In the genomic region with DNA sequence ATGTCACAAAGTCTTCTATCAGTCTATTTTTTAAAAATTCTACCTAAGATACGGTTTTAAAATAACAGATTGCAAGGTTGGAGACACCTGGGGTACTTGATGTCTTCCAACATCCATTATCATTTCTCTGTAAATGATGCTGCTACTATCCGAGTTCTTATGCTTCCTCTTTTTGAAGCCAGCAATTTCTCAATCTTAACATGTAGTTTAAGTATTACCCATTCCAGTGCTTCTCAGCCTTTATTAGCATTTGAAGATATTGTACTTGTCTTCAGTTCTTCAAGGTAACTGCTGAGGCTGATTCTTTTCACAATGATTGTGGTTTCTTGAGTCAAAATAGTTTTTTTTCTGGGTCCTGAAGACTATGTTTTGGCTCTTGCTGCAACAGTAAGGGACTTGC, we compare ENCODE assay signal across 8 cellular contexts.
DNase-seq lines count a peak whose midpoint lies in the region; ATAC-seq, FAIRE-seq and TF ChIP-seq lines count a peak whose summit lies in the region.

No MANE protein-coding gene starts in this region.

- no peaks in the 10 kb centered on the region for H3K9me3 ChIP-seq in CD4-positive, alpha-beta memory T cell (ENCODE audit: control insufficient read depth in 1 of 2, low read length in 2 of 2)
- H3K9me3 ChIP-seq in T-helper 17 cell (ENCODE audit: control insufficient read depth, low read length, poor library complexity, severe bottlenecking) (no peaks in the 10 kb centered on the region), mesenchymal stem cell (ENCODE audit: control insufficient read depth, low read length) (no peaks in the 10 kb centered on the region)

- peaks cover 0 to 2% (median 0%) of the 10 kb centered on the region in 8 donors for H3K9me3 Mint-ChIP-seq in CD4-positive, alpha-beta memory T cell

- H3K4me1 Mint-ChIP-seq in CD4-positive, alpha-beta memory T cell, result peaks cover 8 to 18% (median 12%) of the 10 kb centered on the region in 4 donors
- H3K4me1 Mint-ChIP-seq in T-helper 17 cell, result peaks cover 14% of the 10 kb centered on the region

- peak overlapping the region in 1 of 2 donors; percentile 56 for H3K4me3 ChIP-seq in CD4-positive, alpha-beta memory T cell (ENCODE audit: low read length in 2 of 2)
- H3K4me3 ChIP-seq in mesenchymal stem cell (ENCODE audit: insufficient read depth in 1 of 2, low read depth in 1 of 2, low read length in 2 of 2), result peak overlapping the region in 1 of 2 experiments; percentile 83

- no peak overlapping the region for H3K4me2 ChIP-seq in mesenchymal stem cell (ENCODE audit: low read length, poor library complexity, severe bottlenecking)

- no peak overlapping the region for H2BK120ac ChIP-seq in mesenchymal stem cell (ENCODE audit: low read depth, low read length)

- no peak overlapping the region for H3K23ac ChIP-seq in mesenchymal stem cell (ENCODE audit: low read length in 2 of 2)

- no peak overlapping the region for H4K91ac ChIP-seq in mesenchymal stem cell (ENCODE audit: low read length)

- H3K4me1 ChIP-seq in CD4-positive, alpha-beta memory T cell (ENCODE audit: insufficient read depth, low read length), result peaks cover 7% of the 10 kb centered on the region
- peaks cover 3% of the 10 kb centered on the region for H3K4me1 ChIP-seq in mesenchymal stem cell (ENCODE audit: control insufficient read depth, insufficient read depth, low read depth, low read length)

- peak overlapping the region; percentile 44 for H3K27ac ChIP-seq in CD4-positive, alpha-beta memory T cell (ENCODE audit: low read depth, low read length)
- H3K27ac ChIP-seq in mesenchymal stem cell (ENCODE audit: low read length, poor library complexity, severe bottlenecking), result no peak overlapping the region

- H2BK12ac ChIP-seq in mesenchymal stem cell (ENCODE audit: low read length in 2 of 2), result no peak overlapping the region

- H3K79me1 ChIP-seq in mesenchymal stem cell (replicated peaks; ENCODE audit: low read length, poor library complexity, severe bottlenecking), result no peaks in the 10 kb centered on the region

- POLR2A ChIA-PET in CD4-positive, alpha-beta memory T cell (lab: Charles Lee; ENCODE audit: partially characterized antibody), result interaction anchor here (1.0 to 7.9 kb wide), 13 partner anchors 19 to 607 kb away, joined by 4 to 177 read pairs (median 22); a partner anchor contains a TSS

- no peak overlapping the region for H3K14ac ChIP-seq in mesenchymal stem cell (ENCODE audit: low read length in 2 of 2)

- no peak for FAIRE-seq in GM19239 (lab: Jason Lieb, UNC)
- no peak for FAIRE-seq in D721Med (lab: Jason Lieb, UNC)

- peak overlapping the region in 6 of 7 donors; percentile 66 to 97 (median 93) for H3K27ac Mint-ChIP-seq in CD4-positive, alpha-beta memory T cell
- peak overlapping the region; percentile 95 for H3K27ac Mint-ChIP-seq in T-helper 17 cell

- H3K4ac ChIP-seq in mesenchymal stem cell (ENCODE audit: low read depth in 1 of 2, low read length in 2 of 2), result no peak overlapping the region

- no peak for TF ChIP-seq CTCF in D721Med (IDR thresholded peaks at IDR 0.05; ENCODE audit: insufficient read depth, missing control alignments)

- CTCF ChIA-PET in CD4-positive, alpha-beta memory T cell (lab: Charles Lee; ENCODE audit: partially characterized antibody), result interaction anchor here (0.8 to 8.1 kb wide), 29 partner anchors 12 to 581 kb away, joined by 3 to 134 read pairs (median 13); a partner anchor contains a TSS

- intact Hi-C loops in CD4-positive, alpha-beta memory T cell (cut with micrococcal nuclease), result loop anchor here (2.0 to 5.0 kb wide), 7 partner anchors 41 to 1036 kb away; a partner anchor contains a TSS

- H2AFZ ChIP-seq in mesenchymal stem cell (ENCODE audit: low read depth, low read length), result no peak overlapping the region

- H3K36me3 Mint-ChIP-seq in CD4-positive, alpha-beta memory T cell, result peaks cover 0 to 2% of the 10 kb centered on the region in 2 donors
- H3K36me3 Mint-ChIP-seq in T-helper 17 cell (ENCODE audit: low read depth), result no peaks in the 10 kb centered on the region

- ATAC-seq in HG02852 (IDR thresholded peaks at IDR 0.05; ENCODE audit: unreplicated experiment), result peak; percentile 13
- no peak for ATAC-seq in T-helper 17 cell

- no peaks in the 10 kb centered on the region for H3K27me3 ChIP-seq in CD4-positive, alpha-beta memory T cell (ENCODE audit: insufficient read depth, low read length)
- peaks cover 26 to 29% of the 10 kb centered on the region in 2 experiments for H3K27me3 ChIP-seq in mesenchymal stem cell (ENCODE audit: control insufficient read depth in 1 of 2, insufficient read depth in 1 of 2, low read length in 2 of 2)

- no peak overlapping the region for H2BK15ac ChIP-seq in mesenchymal stem cell (ENCODE audit: low read depth, poor library complexity, severe bottlenecking)

- 92% methylated on average over 2 of the region's 2 CpGs for WGBS in mesenchymal stem cell

- H2BK5ac ChIP-seq in mesenchymal stem cell (ENCODE audit: low read depth, low read length, poor library complexity, severe bottlenecking), result no peak overlapping the region

- no peak overlapping the region for H2AK5ac ChIP-seq in mesenchymal stem cell (ENCODE audit: low read length, severe bottlenecking)

- H3K36me3 ChIP-seq in CD4-positive, alpha-beta memory T cell (ENCODE audit: insufficient read depth, low read length), result no peaks in the 10 kb centered on the region
- H3K36me3 ChIP-seq in mesenchymal stem cell (ENCODE audit: control insufficient read depth in 1 of 2, insufficient read depth in 2 of 2, low read depth in 1 of 2, low read length in 2 of 2), result no peaks in the 10 kb centered on the region

- H3K27me3 Mint-ChIP-seq in CD4-positive, alpha-beta memory T cell, result peaks cover 10% of the 10 kb centered on the region in 2 donors
- H3K27me3 Mint-ChIP-seq in T-helper 17 cell, result peaks cover 17% of the 10 kb centered on the region

- peak overlapping the region; percentile 88 to 97 (median 93) for H3K4me3 Mint-ChIP-seq in CD4-positive, alpha-beta memory T cell
- peak overlapping the region; percentile 94 for H3K4me3 Mint-ChIP-seq in T-helper 17 cell

- no peak overlapping the region for H3K18ac ChIP-seq in mesenchymal stem cell (ENCODE audit: low read depth in 1 of 2, low read length in 2 of 2)

- no peak overlapping the region for H4K8ac ChIP-seq in mesenchymal stem cell (ENCODE audit: low read length)

- peak overlapping the region; percentile 74 for H3K9ac ChIP-seq in mesenchymal stem cell (ENCODE audit: low read length)

- DNase-seq in CD4-positive, alpha-beta memory T cell, result no peak
- DNase-seq in T-helper 17 cell (no peak), mesenchymal stem cell (no peak), D341Med (ENCODE audit: low spot score) (no peak), GM19239 (ENCODE audit: insufficient read length, low spot score) (no peak), HUDEP-2 (lab: John Stamatoyannopoulos, UW; ENCODE audit: unreplicated experiment in 76 of 76) (no peak), D721Med (ENCODE audit: insufficient read length, low spot score) (no peak)
